Comparison of ENCODE assay signal across 14 cellular contexts in the genomic region with DNA sequence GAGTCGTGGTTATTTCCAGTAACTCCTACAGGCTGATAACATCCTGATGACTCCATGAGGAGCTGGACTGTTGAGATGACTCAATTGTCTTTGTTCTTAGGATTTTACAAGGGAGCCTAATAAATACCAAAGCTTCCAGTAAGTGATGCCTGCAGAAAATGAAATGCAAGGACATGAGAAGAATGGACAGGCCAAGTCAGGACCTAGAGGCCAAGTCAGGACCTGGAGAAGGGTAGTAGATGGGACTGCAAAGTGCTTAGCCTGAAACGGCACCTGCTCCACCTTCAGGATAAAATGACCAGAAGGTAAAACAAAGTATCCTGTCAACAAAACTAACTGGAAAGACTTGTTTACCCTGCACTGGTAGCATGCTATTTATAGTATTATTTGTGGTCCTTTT. TPM values are rescaled to one million over a fixed set of nuclear protein-coding genes. Genes with fewer than 3 reads are reported as not detected.
DNase-seq lines count a peak whose midpoint lies in the region; ATAC-seq and TF ChIP-seq lines count a peak whose summit lies in the region.
"Had no signal": no experiment of that assay in that cellular context is flagged by ENCODE, and none has a peak within 500 bp of the region (broad histone marks: within the 10 kb centered on the region; RNA-seq: fewer than 3 reads in every experiment).

No MANE protein-coding gene starts in this region.

- peaks cover 0 to 13% (median 6%) of the 10 kb centered on the region in 10 experiments; a peak in 13 of 20 replicates for H3K4me1 ChIP-seq in BLaER1 treated with 17β-estradiol and CSF1 and Interleukin-3, amounts not matched to agents 10 nM and 100 nM
- no peaks in the 10 kb centered on the region for H3K4me1 ChIP-seq in left lung

- H4K20me1 ChIP-seq in BLaER1 treated with 17β-estradiol and CSF1 and Interleukin-3, amounts not matched to agents 10 nM and 100 nM = no peaks in the 10 kb centered on the region

- no peak overlapping the region for H3K4me3 Mint-ChIP-seq in T-helper 2 cell treated with Interferon-gamma antibody and Interleukin-4, amounts not matched to agents 5 μg/mL and 100 μg/mL, for 36 hours
- H3K4me3 Mint-ChIP-seq: activated naive CD8-positive, alpha-beta T cell; dendritic cell treated with granulocyte-macrophage colony-stimulating factor and Interleukin-4, amounts not matched to agents 40 ng/mL and 50 ng/mL, for 4 days; GM23338 had no signal

- H3K27me3 ChIP-seq in BLaER1 treated with 17β-estradiol and CSF1 and Interleukin-3, amounts not matched to agents 10 nM and 100 nM = no peaks in the 10 kb centered on the region
- H3K27me3 ChIP-seq in brain microvascular endothelial cell (replicated peaks) (no peaks in the 10 kb centered on the region), left lung (no peaks in the 10 kb centered on the region)
- H3K27me3 ChIP-seq: heart left ventricle had no signal

- no peak overlapping the region for H3K27ac Mint-ChIP-seq in T-helper 2 cell treated with Interferon-gamma antibody and Interleukin-4, amounts not matched to agents 5 μg/mL and 100 μg/mL, for 36 hours
- H3K27ac Mint-ChIP-seq: activated naive CD8-positive, alpha-beta T cell; dendritic cell treated with granulocyte-macrophage colony-stimulating factor and Interleukin-4, amounts not matched to agents 40 ng/mL and 50 ng/mL, for 4 days; GM23338 had no signal

- H3K27me3 Mint-ChIP-seq in T-helper 2 cell treated with Interferon-gamma antibody and Interleukin-4, amounts not matched to agents 5 μg/mL and 100 μg/mL, for 36 hours (ENCODE audit: low read depth) = no peaks in the 10 kb centered on the region
- H3K27me3 Mint-ChIP-seq: activated naive CD8-positive, alpha-beta T cell; dendritic cell treated with granulocyte-macrophage colony-stimulating factor and Interleukin-4, amounts not matched to agents 40 ng/mL and 50 ng/mL, for 4 days had no signal

- DNase-seq in HT1080 (ENCODE audit: low read depth) = peak; percentile 65
- peak; percentile 44 for DNase-seq in brain microvascular endothelial cell
- no peak for DNase-seq in left lung
- no peak for DNase-seq in posterior vena cava (ENCODE audit: low spot score)
- DNase-seq in T-helper 2 cell treated with Interferon-gamma antibody and Interleukin-4, amounts not matched to agents 5 μg/mL and 100 μg/mL, for 36 hours (ENCODE audit: low spot score) = no peak
- DNase-seq: heart left ventricle, OCI-M1 had no signal

- TF ChIP-seq CTCF in brain microvascular endothelial cell (IDR thresholded peaks at IDR 0.05; ENCODE audit: low read depth, low read length, missing control alignments) (no peak), left lung (IDR thresholded peaks at IDR 0.05) (no peak)

- no peaks in the 10 kb centered on the region for H3K9me3 Mint-ChIP-seq in T-helper 2 cell treated with Interferon-gamma antibody and Interleukin-4, amounts not matched to agents 5 μg/mL and 100 μg/mL, for 36 hours
- H3K9me3 Mint-ChIP-seq: dendritic cell treated with granulocyte-macrophage colony-stimulating factor and Interleukin-4, amounts not matched to agents 40 ng/mL and 50 ng/mL, for 4 days; GM23338 had no signal

- no peak overlapping the region for H3K4me3 ChIP-seq in BLaER1 treated with 17β-estradiol and CSF1 and Interleukin-3, amounts not matched to agents 10 nM and 100 nM
- H3K4me3 ChIP-seq in brain microvascular endothelial cell (ENCODE audit: low read depth, low read length) (no peak overlapping the region), left lung (no peak overlapping the region)
- H3K4me3 ChIP-seq: GM23338, heart left ventricle, K562 had no signal

- in situ Hi-C loops in brain microvascular endothelial cell (cut with HindIII; ENCODE audit: low pct_ligation_motif_present, low sequenced_read_pairs) = no loop called here

- H3K9ac ChIP-seq in BLaER1 treated with 17β-estradiol and CSF1 and Interleukin-3, amounts not matched to agents 10 nM and 100 nM = no peak overlapping the region

- H3K4me2 ChIP-seq in BLaER1 treated with 17β-estradiol and CSF1 and Interleukin-3, amounts not matched to agents 10 nM and 100 nM = peak overlapping the region in 7 of 11 experiments; percentile 6 to 68 (median 48); a peak in 13 of 22 replicates
- H3K4me2 ChIP-seq: GM23338 had no signal

- H3K27ac ChIP-seq in BLaER1 treated with 17β-estradiol and CSF1 and Interleukin-3, amounts not matched to agents 10 nM and 100 nM = no peak overlapping the region
- H3K27ac ChIP-seq in brain microvascular endothelial cell (no peak overlapping the region), left lung (no peak overlapping the region)
- H3K27ac ChIP-seq: heart left ventricle had no signal

- no peaks in the 10 kb centered on the region for H3K4me1 Mint-ChIP-seq in T-helper 2 cell treated with Interferon-gamma antibody and Interleukin-4, amounts not matched to agents 5 μg/mL and 100 μg/mL, for 36 hours (ENCODE audit: low read depth)

- peaks cover 0 to under 1% (median 0%) of the 10 kb centered on the region in 11 experiments; a peak in 1 of 22 replicates for H3K9me3 ChIP-seq in BLaER1 treated with 17β-estradiol and CSF1 and Interleukin-3, amounts not matched to agents 10 nM and 100 nM (replicated peaks in 1 of 11)
- H3K9me3 ChIP-seq in left lung = no peaks in the 10 kb centered on the region
- H3K9me3 ChIP-seq: heart left ventricle had no signal

- ATAC-seq in left lung (peak; percentile 25), GM21786 (IDR thresholded peaks at IDR 0.05; ENCODE audit: unreplicated experiment) (no peak), HG03280 (IDR thresholded peaks at IDR 0.05; ENCODE audit: unreplicated experiment) (no peak)
- ATAC-seq: GM23338, heart left ventricle, K562 had no signal

- H3K36me3 Mint-ChIP-seq in T-helper 2 cell treated with Interferon-gamma antibody and Interleukin-4, amounts not matched to agents 5 μg/mL and 100 μg/mL, for 36 hours (ENCODE audit: low read depth) = no peaks in the 10 kb centered on the region

- no peaks in the 10 kb centered on the region for H3K36me3 ChIP-seq in BLaER1 treated with 17β-estradiol and CSF1 and Interleukin-3, amounts not matched to agents 10 nM and 100 nM
- H3K36me3 ChIP-seq in brain microvascular endothelial cell (replicated peaks) = no peaks in the 10 kb centered on the region
- no peaks in the 10 kb centered on the region for H3K36me3 ChIP-seq in left lung
- H3K36me3 ChIP-seq: heart left ventricle had no signal

- intact Hi-C loops in left lung (cut with DNase I) (no loop called here), posterior vena cava (cut with DNase I) (no loop called here)

RNA-seq across cellular contexts. Expression of a gene that starts 6.4 kb away (rescaled TPM):
- not detected in 2 replicates for total RNA-seq in HT1080 (2014; rRNA removed; shearing (Covaris generic))
- polyA plus RNA-seq in HT1080 (2015; cell fraction: cytosol; rRNA removed) = not detected in 2 replicates
- not detected in 2 replicates for polyA plus RNA-seq in HT1080 (2015; cell fraction: nucleus; rRNA removed)
- under 1 TPM; 0.76 to 0.94 TPM for total RNA-seq in left lung
- 1 to 10 TPM; 2.8 to 3.6 TPM for total RNA-seq in posterior vena cava
- total RNA-seq: GM23338, K562 had no signal
- polyA plus RNA-seq: GM23338, K562 had no signal

RNA-seq across cellular contexts. Expression of a gene that starts 36.6 kb away (rescaled TPM):
- total RNA-seq in HT1080 (2014; rRNA removed; shearing (Covaris generic)) = 0.13 and 2.6 TPM in 2 replicates
- polyA plus RNA-seq in HT1080 (2015; cell fraction: cytosol; rRNA removed) = 0.21 and 1.3 TPM in 2 replicates
- 0.32 TPM in 1 of 2 replicates, not detected in the other for polyA plus RNA-seq in HT1080 (2015; cell fraction: nucleus; rRNA removed)
- total RNA-seq in left lung = 1 to 10 TPM; 1.7 to 2.1 TPM
- under 1 TPM; 0.57 to 0.93 TPM for total RNA-seq in posterior vena cava

Comparison
In these comparisons a context has a peak if more than half of its experiments do, and no peak if none do; other contexts are left out.
1. DNase-seq: peak in HT1080 (single experiment) and brain microvascular endothelial cell (single experiment); none in left lung (0 of 2), posterior vena cava (single experiment) and T-helper 2 cell treated with Interferon-gamma antibody and Interleukin-4, amounts not matched to agents 5 μg/mL and 100 μg/mL, for 36 hours (single experiment).